In genomic region chr5:1864896-1865440, GRCh38 we compare ENCODE assay signal across 23 cellular contexts. TPM values are rescaled to one million over a fixed set of nuclear protein-coding genes. Genes with fewer than 3 reads are reported as not detected.
DNase-seq lines count a peak whose midpoint lies in the region; ATAC-seq, FAIRE-seq and TF ChIP-seq lines count a peak whose summit lies in the region.
"Had no signal": no experiment of that assay in that cellular context is flagged by ENCODE, and none has a peak within 500 bp of the region (broad histone marks: within the 10 kb centered on the region; RNA-seq: fewer than 3 reads in every experiment).

No MANE protein-coding gene starts in this region.

- 30% methylated on average over 6 of the region's 16 CpGs for WGBS in HepG2 (ENCODE audit: low lambda C conversion rate)
- WGBS in right lobe of liver (ENCODE audit: insufficient coverage, low coverage, low lambda C conversion rate, missing lambda C conversion rate), result 20% methylated on average over 1 of the region's 16 CpGs
- WGBS in pancreas, 2 donors, result 44 to 49% methylated on average over 16 of the region's 16 CpGs

- no peak for FAIRE-seq in HepG2 (lab: Jason Lieb, UNC)
- FAIRE-seq in pancreas (lab: Jason Lieb, UNC), result no peak

- DNase-seq in DMS153 treated with DMSO at 0.1 percent for 48 hours (lab: John Stamatoyannopoulos, UW; ENCODE audit: unreplicated experiment) (peak; percentile 60), DMS153 (lab: John Stamatoyannopoulos, UW) (no peak), HepG2 (ENCODE audit: low spot score) (no peak), right lobe of liver (no peak), left colon (peak in 1 of 2 donors; percentile 50), pancreas (no peak), nephron progenitor cell (no peak), hypothalamus (lab: John Stamatoyannopoulos, UW) (no peak)
- DNase-seq: ACHN; CD4-positive, alpha-beta memory T cell; DMS53; GF-D8; H7; HFFc6; NCI-H1092 treated with DMSO at 0.1 percent for 48 hours; NCI-H1436 treated with DMSO at 0.1 percent for 48 hours; NCI-H2081; NCI-H69; NK-92 treated with Interleukin-12 subunit alpha and Interleukin-12 subunit beta, amount 100 ng/mL, for 24 hours; T-helper 1 cell had no signal

- TF ChIP-seq POLR2A in HepG2 (IDR thresholded peaks at IDR 0.05; ENCODE audit: insufficient read depth in 1 of 2, low read depth in 2 of 2, low read length in 2 of 2), result no peak
- TF ChIP-seq POLR2A in right lobe of liver (IDR thresholded peaks at IDR 0.05), result no peak

- no peaks in the 10 kb centered on the region for H4K20me1 ChIP-seq in HepG2 (ENCODE audit: insufficient read depth, low read length)
- H4K20me1 ChIP-seq: BLaER1 had no signal

- no peak overlapping the region for H3K4me3 Mint-ChIP-seq in nephron progenitor cell
- H3K4me3 Mint-ChIP-seq: CD4-positive, alpha-beta memory T cell; HFFc6 had no signal

- H3K79me2 ChIP-seq in HepG2 (ENCODE audit: insufficient read depth, low read length), result no peaks in the 10 kb centered on the region

- ATAC-seq in HepG2 (peak; percentile 15; the same call in 2 of the 3 replicates), right lobe of liver (no peak), left colon (peak; percentile 97), pancreas (no peak)

- H3K36me3 ChIP-seq in HepG2 (replicated peaks in 1 of 2; ENCODE audit: control insufficient read depth in 1 of 2, insufficient read depth in 2 of 2, low read length in 2 of 2), result no peaks in the 10 kb centered on the region
- H3K36me3 ChIP-seq in right lobe of liver, result no peaks in the 10 kb centered on the region
- no peaks in the 10 kb centered on the region for H3K36me3 ChIP-seq in pancreas
- H3K36me3 ChIP-seq: BLaER1, SJSA1 had no signal

- no peak overlapping the region for H2AFZ ChIP-seq in HepG2 (ENCODE audit: low read length)

- CTCF ChIA-PET in HepG2 (lab: Yijun Ruan, JAX; ENCODE audit: low intra/inter-chr PET ratio, low total read pairs), result no interaction called here

- no peaks in the 10 kb centered on the region for H3K9me3 Mint-ChIP-seq in nephron progenitor cell
- H3K9me3 Mint-ChIP-seq: CD4-positive, alpha-beta memory T cell; HFFc6 had no signal

- no peak for TF ChIP-seq EP300 in HepG2 (IDR thresholded peaks at IDR 0.05; ENCODE audit: low read depth in 2 of 2, low read length in 2 of 2)
- no peak for TF ChIP-seq EP300 in HepG2 (CRISPR knock-in tag; IDR thresholded peaks at IDR 0.05; ENCODE audit: borderline replicate concordance)

- H3K27me3 ChIP-seq in HepG2 (ENCODE audit: control insufficient read depth in 1 of 2, insufficient read depth in 2 of 2, low read length in 2 of 2), result peaks cover 9 to 70% of the 10 kb centered on the region in 2 experiments; a peak in 4 of 5 replicates
- H3K27me3 ChIP-seq in right lobe of liver, result no peaks in the 10 kb centered on the region
- no peaks in the 10 kb centered on the region for H3K27me3 ChIP-seq in pancreas

- intact Hi-C loops in HepG2 (cut with micrococcal nuclease; ENCODE audit: unreplicated experiment), result no loop called here
- intact Hi-C loops in right lobe of liver (cut with DNase I), result no loop called here
- intact Hi-C loops in left colon (cut with DNase I, micrococcal nuclease), result no loop called here
- intact Hi-C loops in pancreas (cut with DNase I), result no loop called here

- H3K9me3 ChIP-seq in HepG2 (ENCODE audit: low read length), result no peaks in the 10 kb centered on the region
- no peaks in the 10 kb centered on the region for H3K9me3 ChIP-seq in right lobe of liver
- no peaks in the 10 kb centered on the region for H3K9me3 ChIP-seq in pancreas
- H3K9me3 ChIP-seq: BLaER1, SJSA1 had no signal

- peaks cover 35% of the 10 kb centered on the region for H3K4me1 Mint-ChIP-seq in nephron progenitor cell

- POLR2A ChIA-PET in HepG2 (lab: Yijun Ruan, JAX), result no interaction called here

- H3K36me3 Mint-ChIP-seq in nephron progenitor cell (ENCODE audit: low read depth), result no peaks in the 10 kb centered on the region
- H3K36me3 Mint-ChIP-seq: CD4-positive, alpha-beta memory T cell had no signal

- H3K4me3 ChIP-seq in HepG2 (replicated peaks in 1 of 3; ENCODE audit: insufficient read depth in 1 of 3, low read depth in 2 of 3, low read length in 3 of 3), result no peak overlapping the region
- no peak overlapping the region for H3K4me3 ChIP-seq in right lobe of liver
- H3K4me3 ChIP-seq in pancreas, result no peak overlapping the region
- H3K4me3 ChIP-seq: BLaER1, SJSA1 had no signal

- H3K4me1 ChIP-seq in HepG2 (ENCODE audit: insufficient read depth, low read length), result peaks cover 5% of the 10 kb centered on the region; the same call in 1 of the 2 replicates
- H3K4me1 ChIP-seq in right lobe of liver, result no peaks in the 10 kb centered on the region
- no peaks in the 10 kb centered on the region for H3K4me1 ChIP-seq in pancreas
- H3K4me1 ChIP-seq: SJSA1 had no signal

- H3K27ac Mint-ChIP-seq in nephron progenitor cell, result no peak overlapping the region
- H3K27ac Mint-ChIP-seq: CD4-positive, alpha-beta memory T cell; HFFc6 had no signal

- H3K27me3 Mint-ChIP-seq in nephron progenitor cell (ENCODE audit: low read depth, poor library complexity), result peaks cover 50% of the 10 kb centered on the region

- TF ChIP-seq RAD21 in HepG2 (CRISPR knock-in tag; IDR thresholded peaks at IDR 0.05), result no peak

- in situ Hi-C loops in HepG2 (cut with HindIII; ENCODE audit: extremely low pct_ligation_motif_present, low pct_unique_long_range_greater_than_20kb), result no loop called here

- TF ChIP-seq CTCF in HepG2 (CRISPR knock-in tag; IDR thresholded peaks at IDR 0.05) (no peak), right lobe of liver (IDR thresholded peaks at IDR 0.05) (no peak), pancreas (IDR thresholded peaks at IDR 0.05) (no peak), nephron progenitor cell (IDR thresholded peaks at IDR 0.05) (no peak)

- H3K27ac ChIP-seq in HepG2 (ENCODE audit: extremely low read length, insufficient read depth, low read length) (no peak overlapping the region), right lobe of liver (no peak overlapping the region), pancreas (no peak overlapping the region)
- H3K27ac ChIP-seq: 22Rv1, BLaER1, SJSA1 had no signal

- no TSS peak for BruUV-seq in HepG2 (replicated peaks; lab: Mats Ljungman, UMichigan)

- no peak overlapping the region for H3K4me2 ChIP-seq in HepG2 (ENCODE audit: low read depth, low read length)

- H3K9ac ChIP-seq in HepG2 (ENCODE audit: insufficient read depth, low read depth, low read length), result no peak overlapping the region
- H3K9ac ChIP-seq: BLaER1 had no signal

TF ChIP-seq in HepG2, 621 proteins besides CTCF, POLR2A, EP300 and RAD21:
- TF ChIP-seq FOXA1 (IDR thresholded peaks at IDR 0.05), result no peak
- peak; percentile 36; the same call in 1 of the 2 replicates for TF ChIP-seq FOXA1 (CRISPR knock-in tag; IDR thresholded peaks at IDR 0.05)
- TF ChIP-seq ONECUT2 (CRISPR knock-in tag; IDR thresholded peaks at IDR 0.05), result no peak
- TF ChIP-seq ZNF33A (CRISPR knock-in tag; IDR thresholded peaks at IDR 0.05; ENCODE audit: borderline replicate concordance), result no peak
- no peak for TF ChIP-seq PPARG (CRISPR knock-in tag; conservative IDR thresholded peaks at IDR 0.05)
- TF ChIP-seq FOXA3 (CRISPR knock-in tag; IDR thresholded peaks at IDR 0.05), result peak; percentile 21; the same call in 1 of the 2 replicates
- peak; percentile 28; the same call in 1 of the 2 replicates for TF ChIP-seq USF2 (IDR thresholded peaks at IDR 0.05; ENCODE audit: low read depth, low read length)
- TF ChIP-seq USF2 (CRISPR knock-in tag; IDR thresholded peaks at IDR 0.05; ENCODE audit: borderline replicate concordance), result no peak; the same call in 1 of the 2 replicates
- TF ChIP-seq ZNF263 (CRISPR knock-in tag; IDR thresholded peaks at IDR 0.05), result 0 out of 2 replicates have a peak, but pooled peaks have one; percentile 17

RNA-seq across cellular contexts. Expression of gene IRX4, which starts 17.8 kb away (rescaled TPM):
- total RNA-seq in HepG2 (2016; rRNA removed; fragmentation: Illumina TruSeq; extraction: Trizol) (not detected in 2 replicates), right lobe of liver (not detected), left colon (not detected), pancreas (not detected)
- not detected in 2 replicates for total RNA-seq in HepG2 (2016; cell fraction: cytosol; rRNA removed; fragmentation: Illumina TruSeq; extraction: Trizol; ENCODE audit: low read depth)
- not detected in 2 replicates for total RNA-seq in HepG2 (2016; cell fraction: insoluble cytoplasmic fraction; rRNA removed; fragmentation: Illumina TruSeq; extraction: Trizol)
- total RNA-seq in HepG2 (2016; cell fraction: membrane; rRNA removed; fragmentation: Illumina TruSeq; extraction: Trizol), result not detected in 2 replicates
- not detected in 2 replicates for total RNA-seq in HepG2 (2016; cell fraction: nucleus; rRNA removed; fragmentation: Illumina TruSeq; extraction: Trizol)
- polyA plus RNA-seq in HepG2 (2011; rRNA removed) (not detected in 2 replicates), pancreas (under 1 TPM in 1 of 2 donors, not detected in 1; 0.31 TPM)
- polyA plus RNA-seq in HepG2 (2011; cell fraction: cytosol; rRNA removed), result not detected in 2 replicates
- polyA plus RNA-seq in HepG2 (2011; cell fraction: nucleus; rRNA removed), result not detected in 2 replicates
- not detected in 2 replicates for polyA plus RNA-seq in HepG2 (2012)
- polyA plus RNA-seq in HepG2 (2016; cell fraction: cytosol; fragmentation: Illumina TruSeq; extraction: Trizol; ENCODE audit: low read depth), result not detected in 2 replicates
- polyA plus RNA-seq in HepG2 (2016; cell fraction: insoluble cytoplasmic fraction; fragmentation: Illumina TruSeq; extraction: Trizol; ENCODE audit: low read depth), result not detected in 2 replicates
- not detected in 2 replicates for polyA plus RNA-seq in HepG2 (2016; cell fraction: membrane; fragmentation: Illumina TruSeq; extraction: Trizol; ENCODE audit: low read depth)
- not detected in 2 replicates for polyA plus RNA-seq in HepG2 (2016; cell fraction: nucleus; fragmentation: Illumina TruSeq; extraction: Trizol; ENCODE audit: insufficient read depth, low read depth)
- 0.09 TPM in 1 of 2 replicates, not detected in the other for polyA minus RNA-seq in HepG2 (2011; rRNA and poly(A)+ RNA removed; ENCODE audit: low replicate concordance)
- not detected in 2 replicates for polyA minus RNA-seq in HepG2 (2011; cell fraction: cytosol; rRNA and poly(A)+ RNA removed)
- not detected in 2 replicates for polyA minus RNA-seq in HepG2 (2011; cell fraction: nucleus; rRNA and poly(A)+ RNA removed)
- total RNA-seq: CD4-positive, alpha-beta memory T cell; HFFc6; SJSA1 had no signal
- polyA plus RNA-seq: CD4-positive, alpha-beta memory T cell had no signal

Comparison
In these comparisons a context has a peak if more than half of its experiments do, and no peak if none do; other contexts are left out.
1. ATAC-seq: peak in HepG2 (single experiment) and left colon (single experiment); none in right lobe of liver (0 of 4) and pancreas (0 of 4).